ENCODE assay signal across 1 cellular context in the genomic region with DNA sequence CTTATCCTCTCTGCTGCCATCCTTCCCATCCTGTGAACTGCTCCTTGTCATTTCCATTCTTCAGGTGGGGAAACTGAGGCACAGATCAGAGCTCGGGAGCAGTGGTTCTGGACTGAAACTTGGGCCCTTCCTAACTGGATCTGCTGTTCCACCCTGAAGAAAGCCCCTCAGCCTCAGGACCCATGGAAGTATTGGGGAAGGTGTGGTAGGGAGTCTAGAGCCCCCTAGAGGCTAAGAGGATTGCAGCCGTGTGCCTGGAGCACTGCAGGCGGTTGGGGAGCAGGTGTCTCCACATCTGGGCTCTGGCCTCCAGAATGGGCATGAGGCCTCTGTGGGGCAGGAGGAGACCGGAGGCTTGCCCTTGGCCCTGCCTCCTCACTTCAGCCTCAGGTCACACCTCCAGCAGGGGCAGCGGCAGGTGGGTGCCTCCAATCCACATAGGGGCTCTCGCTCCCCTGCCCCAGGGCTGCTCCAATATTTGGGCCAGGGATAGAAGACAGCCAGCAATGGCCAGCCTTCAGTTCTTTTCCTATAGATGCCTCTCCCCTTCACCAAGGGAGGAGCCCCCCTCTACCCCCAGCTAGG.
A peak's percentile ranks its signal among the peaks of the same experiment; 100 is the strongest.
TF ChIP-seq lines count a peak whose summit lies in the region.

No MANE protein-coding gene starts in this region.

TF ChIP-seq in H1, 55 proteins besides CTCF, POLR2A, EP300 and RAD21:
- TF ChIP-seq TCF12 (IDR thresholded peaks at IDR 0.05; ENCODE audit: low read depth, low read length) (peak; percentile 59; the same call in 1 of the 2 replicates), YY1 (IDR thresholded peaks at IDR 0.05; ENCODE audit: low read depth, low read length) (0 out of 2 replicates have a peak, but pooled peaks have one; percentile 17), POLR2AphosphoS5 (IDR thresholded peaks at IDR 0.05; ENCODE audit: low read depth, low read length) (no peak), SUZ12 (IDR thresholded peaks at IDR 0.05; ENCODE audit: low read length) (no peak), TAF7 (optimal IDR thresholded peaks at IDR 0.05; ENCODE audit: borderline replicate concordance, low read depth, low read length) (peak; percentile 28)
- TF ChIP-seq, protein P1, sequence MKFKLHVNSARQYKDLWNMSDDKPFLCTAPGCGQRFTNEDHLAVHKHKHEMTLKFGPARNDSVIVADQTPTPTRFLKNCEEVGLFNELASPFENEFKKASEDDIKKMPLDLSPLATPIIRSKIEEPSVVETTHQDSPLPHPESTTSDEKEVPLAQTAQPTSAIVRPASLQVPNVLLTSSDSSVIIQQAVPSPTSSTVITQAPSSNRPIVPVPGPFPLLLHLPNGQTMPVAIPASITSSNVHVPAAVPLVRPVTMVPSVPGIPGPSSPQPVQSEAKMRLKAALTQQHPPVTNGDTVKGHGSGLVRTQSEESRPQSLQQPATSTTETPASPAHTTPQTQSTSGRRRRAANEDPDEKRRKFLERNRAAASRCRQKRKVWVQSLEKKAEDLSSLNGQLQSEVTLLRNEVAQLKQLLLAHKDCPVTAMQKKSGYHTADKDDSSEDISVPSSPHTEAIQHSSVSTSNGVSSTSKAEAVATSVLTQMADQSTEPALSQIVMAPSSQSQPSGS (IDR thresholded peaks at IDR 0.05; ENCODE audit: low read length) = 0 out of 2 replicates have a peak, but pooled peaks have one; percentile 18
- TF ChIP-seq, protein P2, sequence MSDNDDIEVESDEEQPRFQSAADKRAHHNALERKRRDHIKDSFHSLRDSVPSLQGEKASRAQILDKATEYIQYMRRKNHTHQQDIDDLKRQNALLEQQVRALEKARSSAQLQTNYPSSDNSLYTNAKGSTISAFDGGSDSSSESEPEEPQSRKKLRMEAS (IDR thresholded peaks at IDR 0.05) = peak; percentile 51; the same call in 1 of the 2 replicates
- TF ChIP-seq, protein P3, sequence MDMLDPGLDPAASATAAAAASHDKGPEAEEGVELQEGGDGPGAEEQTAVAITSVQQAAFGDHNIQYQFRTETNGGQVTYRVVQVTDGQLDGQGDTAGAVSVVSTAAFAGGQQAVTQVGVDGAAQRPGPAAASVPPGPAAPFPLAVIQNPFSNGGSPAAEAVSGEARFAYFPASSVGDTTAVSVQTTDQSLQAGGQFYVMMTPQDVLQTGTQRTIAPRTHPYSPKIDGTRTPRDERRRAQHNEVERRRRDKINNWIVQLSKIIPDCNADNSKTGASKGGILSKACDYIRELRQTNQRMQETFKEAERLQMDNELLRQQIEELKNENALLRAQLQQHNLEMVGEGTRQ (IDR thresholded peaks at IDR 0.05; ENCODE audit: low read length) = 0 out of 2 replicates have a peak, but pooled peaks have one; percentile 7
